In genomic region chr2:196214156-196214555, GRCh38 we compare ENCODE assay signal across 13 cellular contexts.
"Had no signal": no experiment of that assay in that cellular context is flagged by ENCODE, and none has a peak within 500 bp of the region (broad histone marks: within the 10 kb centered on the region; RNA-seq: fewer than 3 reads in every experiment).

No MANE protein-coding gene starts in this region.

- H3K36me3 ChIP-seq: breast epithelium, ovary, WERI-Rb-1 had no signal

- ATAC-seq: activated CD4-positive, alpha-beta T cell treated with anti-CD3 and anti-CD28 coated beads for 36 hours; stimulated activated effector memory CD8-positive, alpha-beta T cell treated with anti-CD3 and anti-CD28 coated beads, Interleukin-12 subunit alpha, Interleukin-12 subunit beta, amount 100 ng/mL, for 72 hours had no signal

- H3K27me3 ChIP-seq: ascending aorta, breast epithelium, ovary had no signal

- H3K9me3 ChIP-seq: ascending aorta, breast epithelium, ovary had no signal

- H3K9me3 Mint-ChIP-seq: stimulated activated effector memory CD8-positive, alpha-beta T cell treated with anti-CD3 and anti-CD28 coated beads, Interleukin-12 subunit alpha, Interleukin-12 subunit beta, amount 100 ng/mL, for 72 hours had no signal

- H3K27ac ChIP-seq: ascending aorta, breast epithelium, ovary, WERI-Rb-1 had no signal

- H3K27me3 Mint-ChIP-seq: activated CD4-positive, alpha-beta memory T cell treated with anti-CD3 and anti-CD28 coated beads for 36 hours; activated CD4-positive, alpha-beta T cell treated with anti-CD3 and anti-CD28 coated beads for 36 hours had no signal

- DNase-seq: activated CD4-positive, alpha-beta memory T cell treated with anti-CD3 and anti-CD28 coated beads for 36 hours; activated CD4-positive, alpha-beta T cell treated with anti-CD3 and anti-CD28 coated beads for 36 hours; activated effector memory CD4-positive, alpha-beta T cell treated with anti-CD3 and anti-CD28 coated beads, Interleukin-2, amount 50 U/mL, for 16 hours; activated T-cell treated with anti-CD3 and anti-CD28 coated beads, Interleukin-2, amount 50 U/mL, for 48 hours; head of caudate nucleus; mesendoderm; ovary; stimulated activated CD4-positive, alpha-beta T cell treated with anti-CD3 and anti-CD28 coated beads, Interleukin-12 subunit alpha, Interleukin-12 subunit beta, amount 100 ng/mL, for 4 hours; WERI-Rb-1 had no signal

- H3K4me3 ChIP-seq: ascending aorta, breast epithelium, ovary had no signal

- H3K4me1 ChIP-seq: ascending aorta, breast epithelium had no signal

- H3K4me3 Mint-ChIP-seq: activated CD4-positive, alpha-beta memory T cell treated with anti-CD3 and anti-CD28 coated beads for 36 hours; activated CD4-positive, alpha-beta T cell treated with anti-CD3 and anti-CD28 coated beads for 36 hours; neural crest cell; stimulated activated effector memory CD8-positive, alpha-beta T cell treated with anti-CD3 and anti-CD28 coated beads, Interleukin-12 subunit alpha, Interleukin-12 subunit beta, amount 100 ng/mL, for 72 hours had no signal
